ENCODE assay signal across 12 cellular contexts in the genomic region with DNA sequence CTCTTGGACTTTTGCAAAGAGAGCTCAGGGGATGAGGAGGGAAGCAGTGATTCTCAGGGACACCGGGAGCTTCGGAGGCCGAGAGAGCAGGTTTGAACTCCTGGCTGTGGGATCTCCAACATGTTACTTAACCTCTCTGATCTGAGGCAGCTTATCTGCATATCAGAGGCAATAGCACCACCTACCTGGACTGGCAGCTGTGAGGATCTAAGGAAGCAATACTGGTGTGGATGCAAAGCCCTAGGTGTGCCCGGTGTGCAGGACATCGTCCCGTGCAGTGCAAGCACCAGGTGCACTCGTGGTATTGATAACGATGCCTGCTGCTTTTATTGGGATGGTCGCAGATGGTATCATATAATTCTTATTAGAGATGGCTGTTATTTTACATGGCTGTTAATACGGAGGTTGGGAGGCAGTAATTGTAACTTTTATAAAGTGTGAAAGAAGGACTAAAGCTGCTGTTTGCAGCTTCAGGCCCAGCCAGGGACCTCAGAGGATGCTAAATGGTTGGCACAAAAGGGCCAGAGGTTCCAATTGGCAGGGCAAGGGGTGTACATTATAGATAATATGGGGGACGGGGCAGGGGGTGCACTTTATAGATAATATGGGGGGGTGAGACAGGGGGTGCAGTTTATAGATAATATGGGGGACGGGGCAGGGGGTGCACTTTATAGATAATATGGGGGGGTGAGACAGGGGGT. TPM values are rescaled to one million over a fixed set of nuclear protein-coding genes. Genes with fewer than 3 reads are reported as not detected.
A peak's percentile ranks its signal among the peaks of the same experiment; 100 is the strongest.
DNase-seq lines count a peak whose midpoint lies in the region; ATAC-seq, FAIRE-seq and TF ChIP-seq lines count a peak whose summit lies in the region.
"Had no signal": no experiment of that assay in that cellular context is flagged by ENCODE, and none has a peak within 500 bp of the region (broad histone marks: within the 10 kb centered on the region; RNA-seq: fewer than 3 reads in every experiment).

No MANE protein-coding gene starts in this region.

- no peak overlapping the region for H3T11ph ChIP-seq in H9 (ENCODE audit: low read length)

- peaks cover 7 to 13% of the 10 kb centered on the region in 2 experiments; a peak in 4 of 5 replicates for H3K9me3 Mint-ChIP-seq in H9

- peaks cover 2 to 13% (median 7%) of the 10 kb centered on the region in 3 experiments; a peak in 6 of 7 replicates for H3K36me3 Mint-ChIP-seq in H9 (ENCODE audit: insufficient read depth in 1 of 3, low read depth in 3 of 3)

- peaks cover 3% of the 10 kb centered on the region; the same call in 1 of the 2 replicates for H3K27me3 Mint-ChIP-seq in H9 (ENCODE audit: low read depth)

- H3K9ac ChIP-seq in H9 (ENCODE audit: extremely low read depth, insufficient read length, low read length), result no peak overlapping the region

- H3K4me1 ChIP-seq in BE2C (no peaks in the 10 kb centered on the region), H9 (ENCODE audit: insufficient read depth, low read length) (no peaks in the 10 kb centered on the region)
- H3K4me1 ChIP-seq: adrenal gland had no signal

- H2BK20ac ChIP-seq in H9 (ENCODE audit: low read depth, low read length, poor library complexity, severe bottlenecking), result no peak overlapping the region

- TF ChIP-seq CTCF in BE2C (IDR thresholded peaks at IDR 0.05; ENCODE audit: low read depth, low read length) (no peak; the same call in 1 of the 2 replicates), H9 (conservative IDR thresholded peaks at IDR 0.05) (no peak)

- WGBS in H9 (ENCODE audit: extremely low coverage, insufficient read length, low lambda C conversion rate), result no CpG with 5 or more reads among the region's 12 CpGs

- no peak for ATAC-seq in GM21786 (IDR thresholded peaks at IDR 0.05; ENCODE audit: unreplicated experiment)

- no peak overlapping the region for H2BK12ac ChIP-seq in H9 (ENCODE audit: insufficient read length, low read depth, low read length)

- no peak overlapping the region for H4K91ac ChIP-seq in H9 (ENCODE audit: insufficient read length, low read depth, low read length)

- H3K9me3 ChIP-seq in BE2C (peaks cover 6% of the 10 kb centered on the region; the same call in 1 of the 2 replicates), H9 (ENCODE audit: control insufficient read depth, low read depth, low read length) (peaks cover 4% of the 10 kb centered on the region)
- H3K9me3 ChIP-seq: adrenal gland, uterus had no signal

- H2AFZ ChIP-seq in H9 (ENCODE audit: low read length), result no peak overlapping the region

- no peak overlapping the region for H3K4me3 ChIP-seq in BE2C (ENCODE audit: low read depth, low read length)
- H3K4me3 ChIP-seq: adrenal gland, uterus had no signal

- no peaks in the 10 kb centered on the region for H3K23me2 ChIP-seq in H9 (ENCODE audit: insufficient read length, low read depth, low read length, poor library complexity, severe bottlenecking)

- H4K8ac ChIP-seq in H9 (replicated peaks; ENCODE audit: insufficient read length, low read depth, low read length), result no peak overlapping the region

- no peak overlapping the region for H3K4me3 Mint-ChIP-seq in H9

- FAIRE-seq in GM12892 (lab: Jason Lieb, UNC), result no peak

- H2AK5ac ChIP-seq in H9 (ENCODE audit: insufficient read length, low read length), result no peak overlapping the region

- H3K56ac ChIP-seq in H9 (ENCODE audit: insufficient read length, low read depth, low read length), result no peak overlapping the region

- H3K27ac Mint-ChIP-seq in H9, result no peak overlapping the region

- H3K27me3 ChIP-seq in BE2C, result no peaks in the 10 kb centered on the region
- H3K27me3 ChIP-seq in H9 (ENCODE audit: insufficient read depth, low read length), result no peaks in the 10 kb centered on the region
- H3K27me3 ChIP-seq: adrenal gland, uterus had no signal

- no peak overlapping the region for H2BK120ac ChIP-seq in H9 (ENCODE audit: low read depth, low read length, poor library complexity, severe bottlenecking)

- H3K36me3 ChIP-seq in BE2C, result no peaks in the 10 kb centered on the region
- H3K36me3 ChIP-seq: adrenal gland, uterus had no signal

- H4K20me1 ChIP-seq in H9 (ENCODE audit: control insufficient read depth, insufficient read depth, insufficient read length), result no peaks in the 10 kb centered on the region

- H3K27ac ChIP-seq in H9 (ENCODE audit: insufficient read length, low read depth, low read length), result no peak overlapping the region
- H3K27ac ChIP-seq: adrenal gland had no signal

- H3K4me1 Mint-ChIP-seq in H9, result peaks cover 9 to 17% of the 10 kb centered on the region in 2 experiments; a peak in 3 of 4 replicates

- H3K4me2 ChIP-seq in H9 (ENCODE audit: insufficient read depth, insufficient read length, low read length), result no peak overlapping the region

- TF ChIP-seq POLR2A in GM12892 (IDR thresholded peaks at IDR 0.05; ENCODE audit: low read depth, low read length), result no peak

- no peak overlapping the region for H3K4ac ChIP-seq in H9 (ENCODE audit: low read depth, low read length)

- DNase-seq in BE2C (peak; percentile 15), H4 (ENCODE audit: low spot score) (peak; percentile 34), RPMI8226 (peak; percentile 64), kidney glomerular epithelial cell (lab: John Stamatoyannopoulos, UW) (peak; percentile 5), GM12892 (ENCODE audit: insufficient read length) (no peak), H9 (no peak), midbrain (lab: John Stamatoyannopoulos, UW) (no peak)
- DNase-seq: activated CD8-positive, alpha-beta memory T cell treated with anti-CD3 and anti-CD28 coated beads, Interleukin-2, amount 50 U/mL, for 4 hours; KG1; uterus had no signal

- no peak overlapping the region for H2BK15ac ChIP-seq in H9 (ENCODE audit: low read depth, low read length)

- H3K79me2 ChIP-seq in H9 (ENCODE audit: insufficient read depth, low read length), result no peaks in the 10 kb centered on the region

- H4K5ac ChIP-seq in H9 (ENCODE audit: insufficient read length, low read depth, low read length), result no peak overlapping the region

- H3K18ac ChIP-seq in H9 (ENCODE audit: insufficient read length, low read depth, low read length), result no peak overlapping the region

- no peak overlapping the region for H3K14ac ChIP-seq in H9 (ENCODE audit: insufficient read depth, low read length)

- no peaks in the 10 kb centered on the region for H3K79me1 ChIP-seq in H9 (ENCODE audit: insufficient read depth, low read depth, low read length, poor library complexity, severe bottlenecking)

- no peak overlapping the region for H3K23ac ChIP-seq in H9 (ENCODE audit: insufficient read length, low read depth, low read length)

- no peak overlapping the region for H2BK5ac ChIP-seq in H9 (ENCODE audit: insufficient read length, low read length)

RNA-seq across cellular contexts. Expression of gene COL5A1, which starts 14.9 kb away (rescaled TPM):
- polyA plus RNA-seq in BE2C (2012; ENCODE audit: insufficient read depth, insufficient read length, low read depth), result 2.0 TPM
- total RNA-seq in H4 (2014; rRNA removed; shearing (Covaris generic)), result 26.8 and 32.1 TPM in 2 replicates
- polyA plus RNA-seq in GM12892 (2012; ENCODE audit: missing spikeins), result 3.1 TPM
- 8.6 and 9.5 TPM in 2 replicates for total RNA-seq in H9 (2021)

Comparison
In these comparisons a context has a peak if more than half of its experiments do, and no peak if none do; other contexts are left out.
1. DNase-seq: peak in BE2C (single experiment), H4 (single experiment), RPMI8226 (single experiment) and kidney glomerular epithelial cell (single experiment); none in GM12892 (single experiment), H9 (single experiment) and midbrain (single experiment).